In genomic region chr12:124379938-124380754, GRCh38 we compare ENCODE assay signal across 8 cellular contexts.
A peak's percentile ranks its signal among the peaks of the same experiment; 100 is the strongest.
DNase-seq lines count a peak whose midpoint lies in the region.

No MANE protein-coding gene starts in this region.

- 14% methylated on average over 31 of the region's 31 CpGs for WGBS in urinary bladder

- no peaks in the 10 kb centered on the region for H3K9me3 Mint-ChIP-seq in activated CD4-positive, alpha-beta memory T cell treated with anti-CD3 and anti-CD28 coated beads for 36 hours
- no peaks in the 10 kb centered on the region for H3K9me3 Mint-ChIP-seq in activated CD4-positive, alpha-beta T cell treated with anti-CD3 and anti-CD28 coated beads, Interleukin-2, amount 10 ng/mL, durations not matched to agents 24 days and 14 days

- H3K4me1 Mint-ChIP-seq in activated CD4-positive, alpha-beta memory T cell treated with anti-CD3 and anti-CD28 coated beads for 36 hours (ENCODE audit: low read depth), result no peaks in the 10 kb centered on the region
- no peaks in the 10 kb centered on the region for H3K4me1 Mint-ChIP-seq in activated CD4-positive, alpha-beta T cell treated with anti-CD3 and anti-CD28 coated beads, Interleukin-2, amount 10 ng/mL, durations not matched to agents 24 days and 14 days

- H3K4me3 ChIP-seq in urinary bladder (ENCODE audit: low read depth, low read length), result no peak overlapping the region

- DNase-seq in NCI-H226 (peak; percentile 93), dermis microvascular lymphatic vessel endothelial cell (ENCODE audit: low read depth in 2 of 2) (peak; percentile 65 to 90), middle frontal gyrus (ENCODE audit: extremely low spot score, low spot score) (peak; percentile 50), NCI-H1417 (lab: John Stamatoyannopoulos, UW) (no peak), HuH-7 (ENCODE audit: low spot score) (no peak)
- no peak for DNase-seq in activated CD4-positive, alpha-beta memory T cell treated with anti-CD3 and anti-CD28 coated beads for 36 hours
- DNase-seq in activated CD4-positive, alpha-beta T cell treated with anti-CD3 and anti-CD28 coated beads, Interleukin-2, amount 10 ng/mL, durations not matched to agents 24 days and 14 days, result no peak

- peak overlapping the region; percentile 86 for H3K27ac ChIP-seq in urinary bladder (ENCODE audit: low read depth)

- intact Hi-C loops in activated CD4-positive, alpha-beta memory T cell treated with anti-CD3 and anti-CD28 coated beads for 36 hours (cut with micrococcal nuclease), result no loop called here
- intact Hi-C loops in activated CD4-positive, alpha-beta T cell treated with anti-CD3 and anti-CD28 coated beads, Interleukin-2, amount 10 ng/mL, durations not matched to agents 24 days and 14 days (cut with micrococcal nuclease), result no loop called here

- H3K36me3 Mint-ChIP-seq in activated CD4-positive, alpha-beta memory T cell treated with anti-CD3 and anti-CD28 coated beads for 36 hours, result peaks cover 13% of the 10 kb centered on the region
- H3K36me3 Mint-ChIP-seq in activated CD4-positive, alpha-beta T cell treated with anti-CD3 and anti-CD28 coated beads, Interleukin-2, amount 10 ng/mL, durations not matched to agents 24 days and 14 days (ENCODE audit: low read depth), result peaks cover 4% of the 10 kb centered on the region

- no peaks in the 10 kb centered on the region for H3K4me1 ChIP-seq in urinary bladder (ENCODE audit: insufficient read depth)

- POLR2A ChIA-PET in activated CD4-positive, alpha-beta memory T cell treated with anti-CD3 and anti-CD28 coated beads for 36 hours (lab: Charles Lee), result no interaction called here

- no peak overlapping the region for H3K4me3 Mint-ChIP-seq in activated CD4-positive, alpha-beta memory T cell treated with anti-CD3 and anti-CD28 coated beads for 36 hours
- H3K4me3 Mint-ChIP-seq in activated CD4-positive, alpha-beta T cell treated with anti-CD3 and anti-CD28 coated beads, Interleukin-2, amount 10 ng/mL, durations not matched to agents 24 days and 14 days, result no peak overlapping the region

- H3K27me3 Mint-ChIP-seq in activated CD4-positive, alpha-beta memory T cell treated with anti-CD3 and anti-CD28 coated beads for 36 hours, result no peaks in the 10 kb centered on the region
- H3K27me3 Mint-ChIP-seq in activated CD4-positive, alpha-beta T cell treated with anti-CD3 and anti-CD28 coated beads, Interleukin-2, amount 10 ng/mL, durations not matched to agents 24 days and 14 days, result no peaks in the 10 kb centered on the region

- CTCF ChIA-PET in activated CD4-positive, alpha-beta memory T cell treated with anti-CD3 and anti-CD28 coated beads for 36 hours (lab: Charles Lee), result no interaction called here

- no peak overlapping the region for H3K27ac Mint-ChIP-seq in activated CD4-positive, alpha-beta memory T cell treated with anti-CD3 and anti-CD28 coated beads for 36 hours
- no peak overlapping the region for H3K27ac Mint-ChIP-seq in activated CD4-positive, alpha-beta T cell treated with anti-CD3 and anti-CD28 coated beads, Interleukin-2, amount 10 ng/mL, durations not matched to agents 24 days and 14 days

- no peaks in the 10 kb centered on the region for H3K36me3 ChIP-seq in urinary bladder (ENCODE audit: insufficient read depth)

Comparison
In these comparisons a context has a peak if more than half of its experiments do, and no peak if none do; other contexts are left out.
1. DNase-seq: peak in NCI-H226 (single experiment), dermis microvascular lymphatic vessel endothelial cell (2 of 2) and middle frontal gyrus (single experiment); none in NCI-H1417 (0 of 3), HuH-7 (single experiment), activated CD4-positive, alpha-beta memory T cell treated with anti-CD3 and anti-CD28 coated beads for 36 hours (single experiment) and activated CD4-positive, alpha-beta T cell treated with anti-CD3 and anti-CD28 coated beads, Interleukin-2, amount 10 ng/mL, durations not matched to agents 24 days and 14 days (single experiment).